Comparison of ENCODE assay signal across 12 cellular contexts in genomic region chr10:26557641-26558014, GRCh38.
DNase-seq lines count a peak whose midpoint lies in the region; ATAC-seq, FAIRE-seq and TF ChIP-seq lines count a peak whose summit lies in the region.
"Had no signal": no experiment of that assay in that cellular context is flagged by ENCODE, and none has a peak within 500 bp of the region (broad histone marks: within the 10 kb centered on the region; RNA-seq: fewer than 3 reads in every experiment).

No MANE protein-coding gene starts in this region.

- no peak overlapping the region for H4K91ac ChIP-seq in trophoblast cell (ENCODE audit: low read depth, low read length)

- H3K23ac ChIP-seq in trophoblast cell (ENCODE audit: low read length) = no peak overlapping the region

- H2AFZ ChIP-seq in trophoblast cell (ENCODE audit: insufficient read depth, low read length, poor library complexity) = no peak overlapping the region

- H2AK5ac ChIP-seq in trophoblast cell (ENCODE audit: low read length) = no peak overlapping the region

- TF ChIP-seq POLR2A in GM18505 (IDR thresholded peaks at IDR 0.05; ENCODE audit: borderline replicate concordance, extremely low read depth, insufficient read depth, insufficient read length) (no peak), prostate gland (IDR thresholded peaks at IDR 0.05) (no peak)

- H3K4me2 ChIP-seq in trophoblast cell (ENCODE audit: low read length) = no peak overlapping the region

- no peak for FAIRE-seq in HTR-8/SVneo (lab: Jason Lieb, UNC)

- no peak overlapping the region for H3K14ac ChIP-seq in trophoblast cell (ENCODE audit: low read length)

- no peak for TF ChIP-seq CTCF in cardiac fibroblast (IDR thresholded peaks at IDR 0.05; ENCODE audit: low read depth, low read length)
- TF ChIP-seq CTCF in prostate gland (IDR thresholded peaks at IDR 0.05) = no peak

- H3K4me3 Mint-ChIP-seq in CD4-positive, CD25-positive, alpha-beta regulatory T cell = no peak overlapping the region
- H3K4me3 Mint-ChIP-seq: activated CD4-positive, alpha-beta T cell treated with anti-CD3 and anti-CD28 coated beads for 36 hours had no signal

- no peaks in the 10 kb centered on the region for H3K9me3 ChIP-seq in CD4-positive, CD25-positive, alpha-beta regulatory T cell (ENCODE audit: control insufficient read depth in 2 of 2, low read length in 2 of 2)
- H3K9me3 ChIP-seq in trophoblast cell (ENCODE audit: insufficient read depth, low read depth, low read length) (peaks cover 2% of the 10 kb centered on the region), prostate gland (no peaks in the 10 kb centered on the region)

- H2BK5ac ChIP-seq in trophoblast cell (ENCODE audit: low read depth, low read length, poor library complexity) = no peak overlapping the region

- H3K4me1 Mint-ChIP-seq in CD4-positive, CD25-positive, alpha-beta regulatory T cell = peaks cover 0 to 24% (median 18%) of the 10 kb centered on the region in 4 donors

- intact Hi-C loops in prostate gland (cut with DNase I) = loop anchor here (10.0 kb wide), 1 partner anchor 683 kb away; no protein-coding TSS in a partner anchor

- H3K27me3 ChIP-seq in CD4-positive, CD25-positive, alpha-beta regulatory T cell (ENCODE audit: control insufficient read depth, insufficient read depth, low read length) = no peaks in the 10 kb centered on the region
- no peaks in the 10 kb centered on the region for H3K27me3 ChIP-seq in trophoblast cell (ENCODE audit: insufficient read depth, low read length)
- no peaks in the 10 kb centered on the region for H3K27me3 ChIP-seq in prostate gland (replicated peaks; ENCODE audit: insufficient read depth)

- H3K36me3 ChIP-seq in CD4-positive, CD25-positive, alpha-beta regulatory T cell (ENCODE audit: control insufficient read depth, insufficient read depth, low read length) = peaks cover 77% of the 10 kb centered on the region
- peaks cover 0 to 5% of the 10 kb centered on the region in 2 experiments for H3K36me3 ChIP-seq in trophoblast cell (ENCODE audit: control insufficient read depth in 1 of 2, insufficient read depth in 2 of 2, low read length in 2 of 2)
- H3K36me3 ChIP-seq in prostate gland = no peaks in the 10 kb centered on the region
- H3K36me3 ChIP-seq: cardiac muscle cell had no signal

- no peak overlapping the region for H2BK12ac ChIP-seq in trophoblast cell (ENCODE audit: low read length)

- no peak for ATAC-seq in CD4-positive, CD25-positive, alpha-beta regulatory T cell (ENCODE audit: low read depth in 2 of 2)
- ATAC-seq in HG03097 (IDR thresholded peaks at IDR 0.05; ENCODE audit: low FRiP score, unreplicated experiment) (no peak), GM18505 (IDR thresholded peaks at IDR 0.05; ENCODE audit: unreplicated experiment) (no peak)

- H3K9me3 Mint-ChIP-seq in CD4-positive, CD25-positive, alpha-beta regulatory T cell = peaks cover 0 to 2% (median 0%) of the 10 kb centered on the region in 7 donors
- H3K9me3 Mint-ChIP-seq: activated T-helper 2 cell treated with anti-CD3 and anti-CD28 coated beads, Interferon-gamma antibody, Interleukin-2, Interleukin-4, amounts not matched to agents 10 μg/mL and 5 μg/mL and 100 μg/mL, durations not matched to agents 14 hours and 24 hours and 36 hours had no signal

- peaks cover 49% of the 10 kb centered on the region for H3K36me3 Mint-ChIP-seq in CD4-positive, CD25-positive, alpha-beta regulatory T cell

- H3K9ac ChIP-seq in trophoblast cell (ENCODE audit: low read length) = no peak overlapping the region

- H3K27me3 Mint-ChIP-seq in CD4-positive, CD25-positive, alpha-beta regulatory T cell = no peaks in the 10 kb centered on the region
- H3K27me3 Mint-ChIP-seq: activated CD4-positive, alpha-beta T cell treated with anti-CD3 and anti-CD28 coated beads for 36 hours had no signal

- H3K18ac ChIP-seq in trophoblast cell (ENCODE audit: low read length) = no peak overlapping the region

- peaks cover 5% of the 10 kb centered on the region for H3K4me1 ChIP-seq in CD4-positive, CD25-positive, alpha-beta regulatory T cell (ENCODE audit: control insufficient read depth, insufficient read depth, low read length, poor library complexity, severe bottlenecking)
- peaks cover 0 to 3% of the 10 kb centered on the region in 2 experiments for H3K4me1 ChIP-seq in trophoblast cell (ENCODE audit: control insufficient read depth in 1 of 2, insufficient read depth in 2 of 2, low read length in 2 of 2)
- H3K4me1 ChIP-seq in prostate gland (replicated peaks) = no peaks in the 10 kb centered on the region

- no peak overlapping the region for H2BK120ac ChIP-seq in trophoblast cell (ENCODE audit: insufficient read depth, low read length, poor library complexity)

- H4K8ac ChIP-seq in trophoblast cell (ENCODE audit: low read depth, low read length) = no peak overlapping the region

- H4K12ac ChIP-seq in trophoblast cell (ENCODE audit: low read depth, low read length) = no peak overlapping the region

- H3K79me1 ChIP-seq in trophoblast cell (ENCODE audit: low read length) = peaks cover 3% of the 10 kb centered on the region

- H3K79me2 ChIP-seq in trophoblast cell (ENCODE audit: control insufficient read depth, insufficient read depth, low read length, poor library complexity) = no peaks in the 10 kb centered on the region

- no peak for DNase-seq in CD4-positive, CD25-positive, alpha-beta regulatory T cell
- DNase-seq in HTR-8/SVneo (ENCODE audit: insufficient read length, low spot score) (peak; percentile 44), cardiac fibroblast (ENCODE audit: low read depth in 2 of 2) (peak; percentile 29 to 36), trophoblast cell (peak; percentile 45 to 70), germinal center (ENCODE audit: low spot score) (no peak), prostate gland (ENCODE audit: low spot score) (no peak)

- no CpG with 5 or more reads among the region's 5 CpGs for WGBS in trophoblast cell (ENCODE audit: extremely low coverage, insufficient coverage, insufficient read length)
- WGBS in prostate gland = 44% methylated on average over 5 of the region's 5 CpGs

- no peak overlapping the region for H3K4me3 ChIP-seq in CD4-positive, CD25-positive, alpha-beta regulatory T cell (ENCODE audit: low read depth, low read length)
- peak overlapping the region in 1 of 2 donors; percentile 3 for H3K4me3 ChIP-seq in cardiac fibroblast (replicated peaks in 1 of 2; ENCODE audit: low read depth in 2 of 2, low read length in 2 of 2)
- H3K4me3 ChIP-seq in trophoblast cell (ENCODE audit: low read depth, low read length) = no peak overlapping the region
- H3K4me3 ChIP-seq in prostate gland = no peak overlapping the region
- H3K4me3 ChIP-seq: cardiac muscle cell had no signal

- H3K27ac Mint-ChIP-seq in CD4-positive, CD25-positive, alpha-beta regulatory T cell = peak overlapping the region in 2 of 3 donors; percentile 56 to 80
- H3K27ac Mint-ChIP-seq: activated CD4-positive, alpha-beta T cell treated with anti-CD3 and anti-CD28 coated beads for 36 hours; activated T-helper 2 cell treated with anti-CD3 and anti-CD28 coated beads, Interferon-gamma antibody, Interleukin-2, Interleukin-4, amounts not matched to agents 10 μg/mL and 5 μg/mL and 100 μg/mL, durations not matched to agents 14 hours and 24 hours and 36 hours; progenitor cell of endocrine pancreas had no signal

- no peak overlapping the region for H3K4ac ChIP-seq in trophoblast cell (ENCODE audit: low read depth, low read length)

- H3K27ac ChIP-seq in CD4-positive, CD25-positive, alpha-beta regulatory T cell (ENCODE audit: insufficient read depth, low read length, poor library complexity, severe bottlenecking) = no peak overlapping the region
- H3K27ac ChIP-seq in trophoblast cell (ENCODE audit: low read depth, low read length) (no peak overlapping the region), prostate gland (no peak overlapping the region)
- H3K27ac ChIP-seq: cardiac muscle cell had no signal

Comparison
In these comparisons a context has a peak if more than half of its experiments do, and no peak if none do; other contexts are left out.
1. DNase-seq: peak in HTR-8/SVneo (single experiment), cardiac fibroblast (2 of 2) and trophoblast cell (2 of 2); none in CD4-positive, CD25-positive, alpha-beta regulatory T cell (0 of 3), germinal center (single experiment) and prostate gland (single experiment).